16 cellular contexts compared by ENCODE assay signal in genomic region chr6:87230801-87231200, GRCh38.
A peak's percentile ranks its signal among the peaks of the same experiment; 100 is the strongest.
DNase-seq lines count a peak whose midpoint lies in the region; ATAC-seq, FAIRE-seq and TF ChIP-seq lines count a peak whose summit lies in the region.
"Had no signal": no experiment of that assay in that cellular context is flagged by ENCODE, and none has a peak within 500 bp of the region (broad histone marks: within the 10 kb centered on the region; RNA-seq: fewer than 3 reads in every experiment).

No MANE protein-coding gene starts in this region.

- H3K36me3 ChIP-seq in adipocyte (ENCODE audit: control insufficient read depth, insufficient read depth, low read length, severe bottlenecking) (peaks cover 31% of the 10 kb centered on the region), heart right ventricle (peaks cover 0 to 72% (median 4%) of the 10 kb centered on the region in 9 donors)

- TF ChIP-seq CTCF in heart right ventricle (IDR thresholded peaks at IDR 0.05): no peak

- no peaks in the 10 kb centered on the region for H3K27me3 Mint-ChIP-seq in activated T-cell treated with anti-CD3 and anti-CD28 coated beads, Interleukin-2, amount 50 U/mL, for 72 hours (ENCODE audit: low read depth)
- H3K27me3 Mint-ChIP-seq in activated T-helper 17 cell treated with anti-CD3 and anti-CD28 coated beads, Interleukin-2, amount 50 U/mL, for 72 hours: no peaks in the 10 kb centered on the region
- H3K27me3 Mint-ChIP-seq: CD8-positive, alpha-beta memory T cell had no signal

- peak; percentile 5 for FAIRE-seq in islet of Langerhans (lab: Jason Lieb, UNC)
- FAIRE-seq: A549, H54 had no signal

- H3K4me1 ChIP-seq in adipocyte (ENCODE audit: control insufficient read depth, insufficient read depth, low read length) (peaks cover 14% of the 10 kb centered on the region), heart right ventricle (no peaks in the 10 kb centered on the region)
- H3K4me1 ChIP-seq: A549, BE2C had no signal

- no peak for ATAC-seq in activated T-cell treated with anti-CD3 and anti-CD28 coated beads, Interleukin-2, amount 50 U/mL, for 72 hours (replicated peaks in 1 of 2)
- no peak for ATAC-seq in heart right ventricle
- ATAC-seq in activated T-helper 17 cell treated with anti-CD3 and anti-CD28 coated beads, Interleukin-2, amount 50 U/mL, for 72 hours (replicated peaks): no peak
- no peak for ATAC-seq in GM18868 (IDR thresholded peaks at IDR 0.05; ENCODE audit: unreplicated experiment)
- ATAC-seq: A549, HCT116 had no signal

- H3K4me1 Mint-ChIP-seq in activated T-cell treated with anti-CD3 and anti-CD28 coated beads, Interleukin-2, amount 50 U/mL, for 72 hours (ENCODE audit: low read depth): peaks cover 7% of the 10 kb centered on the region
- H3K4me1 Mint-ChIP-seq in activated T-helper 17 cell treated with anti-CD3 and anti-CD28 coated beads, Interleukin-2, amount 50 U/mL, for 72 hours: peaks cover 6% of the 10 kb centered on the region

- no peak for DNase-seq in activated T-cell treated with anti-CD3 and anti-CD28 coated beads, Interleukin-2, amount 50 U/mL, for 72 hours
- DNase-seq in activated T-cell treated with anti-CD3 and anti-CD28 coated beads, Interleukin-2, amount 50 U/mL, for 48 hours: no peak
- peak; percentile 6 for DNase-seq in COLO829 (ENCODE audit: low spot score)
- DNase-seq in adipocyte (ENCODE audit: low read depth): peak; percentile 50
- no peak for DNase-seq in heart right ventricle
- DNase-seq: BE2C; CD8-positive, alpha-beta memory T cell; DMS53; GM23248 had no signal

- no peak overlapping the region for H3K4me3 Mint-ChIP-seq in activated T-cell treated with anti-CD3 and anti-CD28 coated beads, Interleukin-2, amount 50 U/mL, for 72 hours
- no peak overlapping the region for H3K4me3 Mint-ChIP-seq in activated T-helper 17 cell treated with anti-CD3 and anti-CD28 coated beads, Interleukin-2, amount 50 U/mL, for 72 hours
- H3K4me3 Mint-ChIP-seq: CD8-positive, alpha-beta memory T cell had no signal

- H3K27ac Mint-ChIP-seq in activated T-cell treated with anti-CD3 and anti-CD28 coated beads, Interleukin-2, amount 50 U/mL, for 72 hours: peak overlapping the region; percentile 39
- H3K27ac Mint-ChIP-seq in activated T-helper 17 cell treated with anti-CD3 and anti-CD28 coated beads, Interleukin-2, amount 50 U/mL, for 72 hours: no peak overlapping the region

- H3K9me3 ChIP-seq in adipocyte (ENCODE audit: control insufficient read depth, low read length): no peaks in the 10 kb centered on the region
- no peaks in the 10 kb centered on the region for H3K9me3 ChIP-seq in heart right ventricle
- H3K9me3 ChIP-seq: A549, BE2C had no signal

- no peaks in the 10 kb centered on the region for H3K9me3 Mint-ChIP-seq in activated T-cell treated with anti-CD3 and anti-CD28 coated beads, Interleukin-2, amount 50 U/mL, for 72 hours
- no peaks in the 10 kb centered on the region for H3K9me3 Mint-ChIP-seq in activated T-helper 17 cell treated with anti-CD3 and anti-CD28 coated beads, Interleukin-2, amount 50 U/mL, for 72 hours
- H3K9me3 Mint-ChIP-seq: CD8-positive, alpha-beta memory T cell had no signal

- H3K4me3 ChIP-seq in adipocyte (ENCODE audit: low read length) (no peak overlapping the region), heart right ventricle (no peak overlapping the region)
- H3K4me3 ChIP-seq: A549, GM23248 had no signal

- peaks cover 2 to 12% of the 10 kb centered on the region in 2 donors for H3K36me3 Mint-ChIP-seq in activated T-cell treated with anti-CD3 and anti-CD28 coated beads, Interleukin-2, amount 50 U/mL, for 72 hours (ENCODE audit: insufficient read depth in 2 of 2)
- H3K36me3 Mint-ChIP-seq in activated T-helper 17 cell treated with anti-CD3 and anti-CD28 coated beads, Interleukin-2, amount 50 U/mL, for 72 hours (ENCODE audit: low read depth): peaks cover 91% of the 10 kb centered on the region

- no peak overlapping the region for H3K9ac ChIP-seq in adipocyte (ENCODE audit: low read length)
- H3K9ac ChIP-seq: GM23248 had no signal

- WGBS in heart right ventricle, 2 donors: 75 to 86% methylated on average over 1 of the region's 1 CpG

- H3K27ac ChIP-seq in heart right ventricle: no peak overlapping the region
- H3K27ac ChIP-seq: A549, C4-2B, GM23248 had no signal

- intact Hi-C loops in heart right ventricle (cut with DNase I): loop anchor here in 3 of 10 donors (5.0 to 10.0 kb wide), 3 partner anchors 78 to 156 kb away; no protein-coding TSS in a partner anchor

- H3K27me3 ChIP-seq in adipocyte (replicated peaks; ENCODE audit: control insufficient read depth, insufficient read depth, low read length) (no peaks in the 10 kb centered on the region), heart right ventricle (no peaks in the 10 kb centered on the region)
- H3K27me3 ChIP-seq: BE2C had no signal

Comparison
In these comparisons a context has a peak if more than half of its experiments do, and no peak if none do; other contexts are left out.
1. DNase-seq: peak in COLO829 (single experiment) and adipocyte (single experiment); none in activated T-cell treated with anti-CD3 and anti-CD28 coated beads, Interleukin-2, amount 50 U/mL, for 72 hours (0 of 2), activated T-cell treated with anti-CD3 and anti-CD28 coated beads, Interleukin-2, amount 50 U/mL, for 48 hours (0 of 2) and heart right ventricle (0 of 2).